ENCODE assay signal across 8 cellular contexts in the genomic region with DNA sequence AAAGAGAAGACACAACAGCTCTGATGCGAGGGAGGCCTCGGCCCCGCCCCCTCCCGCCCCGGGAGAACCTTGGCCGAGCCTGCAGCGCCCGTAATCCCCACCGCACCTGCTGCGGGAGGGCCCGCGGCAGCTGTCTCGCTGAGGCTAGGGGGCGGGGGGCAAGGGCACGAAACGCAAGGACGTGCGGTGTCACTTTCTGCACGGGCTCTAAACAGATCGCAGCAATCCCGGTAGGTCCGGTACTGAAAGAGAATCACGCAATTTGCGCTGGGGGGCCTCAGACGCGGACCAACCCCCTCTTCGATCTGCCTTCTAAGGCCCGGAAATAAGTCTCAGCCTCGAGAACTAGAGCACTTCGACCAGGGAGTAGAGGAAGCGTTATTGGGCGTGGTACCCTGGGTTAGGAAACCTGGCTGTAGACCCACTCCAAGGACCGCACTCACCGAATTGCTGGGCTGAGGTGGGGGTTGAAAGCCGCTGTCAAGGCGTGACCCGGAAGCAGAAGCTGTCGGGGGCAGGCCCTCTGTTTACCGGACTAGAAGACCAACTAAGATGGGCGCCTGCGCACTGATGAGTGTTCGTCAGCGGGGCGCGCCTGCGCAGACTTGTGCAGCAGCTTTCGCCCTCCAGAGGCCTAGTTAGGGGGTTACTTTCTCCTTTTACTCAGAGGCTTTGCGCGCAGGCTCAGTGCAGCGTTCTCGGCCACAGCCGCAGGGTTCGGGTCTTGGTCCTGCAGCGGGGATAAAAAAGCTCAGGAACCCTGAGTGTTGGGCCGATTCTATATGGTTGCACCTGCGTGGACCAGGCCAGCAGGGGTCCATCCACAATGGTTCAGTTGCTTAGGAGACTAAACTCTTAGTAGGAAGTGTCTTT. TPM values are rescaled to one million over a fixed set of nuclear protein-coding genes. Genes with fewer than 3 reads are reported as not detected.
A peak's percentile ranks its signal among the peaks of the same experiment; 100 is the strongest.
DNase-seq lines count a peak whose midpoint lies in the region; ATAC-seq, FAIRE-seq and TF ChIP-seq lines count a peak whose summit lies in the region.

A gene with protein sequence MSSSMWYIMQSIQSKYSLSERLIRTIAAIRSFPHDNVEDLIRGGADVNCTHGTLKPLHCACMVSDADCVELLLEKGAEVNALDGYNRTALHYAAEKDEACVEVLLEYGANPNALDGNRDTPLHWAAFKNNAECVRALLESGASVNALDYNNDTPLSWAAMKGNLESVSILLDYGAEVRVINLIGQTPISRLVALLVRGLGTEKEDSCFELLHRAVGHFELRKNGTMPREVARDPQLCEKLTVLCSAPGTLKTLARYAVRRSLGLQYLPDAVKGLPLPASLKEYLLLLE (minus strand): TSS at position 500 of the 873 bp plus-strand sequence. CDS start 4,019 bp downstream, outside the sequence.

- H3K36me3 Mint-ChIP-seq in chondrocyte (ENCODE audit: low read depth): peaks cover 4% of the 10 kb centered on the region

- peak within 1 kb of the TSS; percentile 93 for H3K4me3 Mint-ChIP-seq in chondrocyte (ENCODE audit: unreplicated experiment)

- H3K27me3 Mint-ChIP-seq in chondrocyte (ENCODE audit: low read depth): no peaks in the 10 kb centered on the region

- H3K9me3 Mint-ChIP-seq in chondrocyte (ENCODE audit: low read depth): no peaks in the 10 kb centered on the region

- H3K9me3 ChIP-seq in kidney (ENCODE audit: control insufficient read depth in 1 of 2, low read length in 2 of 2): no peaks in the 10 kb centered on the region

- H3K27ac Mint-ChIP-seq in chondrocyte (ENCODE audit: unreplicated experiment): peak within 1 kb of the TSS; percentile 92

- POLR2A ChIA-PET in BJ (lab: Charles Lee): interaction anchor here (0.5 to 1.0 kb wide), 2 partner anchors 10 to 451 kb away, joined by 3 read pairs; a partner anchor contains a TSS

- H3K4me1 Mint-ChIP-seq in chondrocyte (ENCODE audit: low read depth): peaks cover 22% of the 10 kb centered on the region

- H3K27ac ChIP-seq in kidney (ENCODE audit: low read depth in 2 of 2, low read length in 2 of 2): peak within 1 kb of the TSS; percentile 87 to 88

- H3K27me3 ChIP-seq in BJ (ENCODE audit: control insufficient read depth, insufficient read depth, low read length): no peaks in the 10 kb centered on the region

- peak within 1 kb of the TSS; percentile 45 to 99 for H3K9ac ChIP-seq in kidney (ENCODE audit: low read length in 2 of 2)

- intact Hi-C loops in kidney (cut with DNase I): no loop called here

- H3K4me3 ChIP-seq in BJ (ENCODE audit: low read depth, low read length) (peak within 1 kb of the TSS; percentile 96), kidney (ENCODE audit: low read length in 2 of 2) (peak within 1 kb of the TSS; percentile 98 to 100)

- no peak for FAIRE-seq in kidney (lab: Jason Lieb, UNC)

- CTCF ChIA-PET in BJ (lab: Yijun Ruan, JAX): interaction anchor here (0.6 to 1.7 kb wide), 8 partner anchors 9 to 194 kb away, joined by 3 to 7 read pairs (median 3); a partner anchor contains a TSS

- peak; percentile 54 for TF ChIP-seq CTCF in BJ (IDR thresholded peaks at IDR 0.05; ENCODE audit: insufficient read depth, low read depth, low read length)
- peak; percentile 73 for TF ChIP-seq CTCF in chondrocyte (IDR thresholded peaks at IDR 0.05)
- no peak for TF ChIP-seq CTCF in kidney (IDR thresholded peaks at IDR 0.05; ENCODE audit: borderline replicate concordance, extremely low read depth, insufficient read depth)

- H3K36me3 ChIP-seq in BJ (ENCODE audit: control insufficient read depth, insufficient read depth, low read length) (no peaks in the 10 kb centered on the region), kidney (ENCODE audit: control insufficient read depth in 1 of 2, insufficient read depth in 2 of 2, low read length in 2 of 2) (peaks cover 5 to 11% of the 10 kb centered on the region in 2 donors)

- ATAC-seq in HG03442 (IDR thresholded peaks at IDR 0.05; ENCODE audit: unreplicated experiment): peak; percentile 89

- H3K4me1 ChIP-seq in kidney (ENCODE audit: control insufficient read depth in 1 of 2, insufficient read depth in 1 of 2, low read depth in 1 of 2, low read length in 2 of 2): peaks cover 0 to 2% of the 10 kb centered on the region in 2 donors

- peak; percentile 91 for DNase-seq in BJ (ENCODE audit: low read depth)
- peak; percentile 84 for DNase-seq in GM19238 (ENCODE audit: insufficient read length, low spot score)
- peak; percentile 97 for DNase-seq in NCI-H510A treated with DMSO at 0.1 percent for 48 hours (lab: John Stamatoyannopoulos, UW)
- DNase-seq in activated CD4-positive, alpha-beta T cell treated with anti-CD3 and anti-CD28 coated beads for 24 hours (ENCODE audit: low read depth in 2 of 2): peak; percentile 98
- peak; percentile 99 for DNase-seq in chondrocyte (ENCODE audit: low spot score)
- peak; percentile 99 for DNase-seq in kidney
- DNase-seq in stimulated activated CD4-positive, alpha-beta T cell treated with anti-CD3 and anti-CD28 coated beads, Interleukin-15, amount 100 ng/mL, for 24 hours: peak; percentile 99

RNA-seq across cellular contexts. Expression of the gene that starts here (rescaled TPM):
- polyA plus RNA-seq in BJ (2011; rRNA removed): 31.1 and 34.4 TPM in 2 replicates
- 23.6 and 37.5 TPM in 2 replicates for polyA minus RNA-seq in BJ (2011; rRNA and poly(A)+ RNA removed)
- total RNA-seq in chondrocyte: 24.7 to 34.3 TPM (median 30.8 TPM) in 3 replicates
- total RNA-seq in kidney: 40.5 TPM
- 27.3 TPM for polyA plus RNA-seq in kidney (ENCODE audit: insufficient read depth, low read depth, low replicate concordance)

Comparison
In these comparisons a context has a peak if more than half of its experiments do, and no peak if none do; other contexts are left out.
1. Peak in every context shown above with its lines: DNase-seq, ATAC-seq, H3K4me3 ChIP-seq and H3K27ac ChIP-seq.